Comparison of ENCODE assay signal across 8 cellular contexts in the genomic region with DNA sequence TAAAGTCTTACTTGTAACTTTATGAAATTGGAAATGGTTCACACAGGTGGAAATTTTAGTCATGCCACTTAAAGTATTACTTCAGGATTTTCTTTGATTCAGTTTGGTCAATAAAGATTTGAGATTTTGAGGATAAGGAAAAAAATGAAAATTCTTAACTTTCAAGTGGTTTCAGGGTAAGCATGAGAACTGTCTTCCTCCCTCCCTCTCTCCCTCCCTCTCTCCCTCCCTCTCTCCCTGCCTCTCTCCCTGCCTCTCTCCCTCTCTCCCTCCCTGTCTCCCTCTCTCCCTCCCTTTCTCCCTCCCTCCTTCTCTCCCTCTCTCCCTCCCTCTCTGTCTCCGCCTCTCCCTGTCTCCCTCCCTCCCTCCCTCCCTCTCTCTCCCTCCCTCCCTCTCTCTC.
"Had no signal": no experiment of that assay in that cellular context is flagged by ENCODE, and none has a peak within 500 bp of the region (broad histone marks: within the 10 kb centered on the region; RNA-seq: fewer than 3 reads in every experiment).

No MANE protein-coding gene starts in this region.

- H3K4me3 ChIP-seq: GM23248, HAP-1 had no signal

- H3K4me3 Mint-ChIP-seq: HFFc6 had no signal

- H2AFZ ChIP-seq: GM23248 had no signal

- H3K9me3 Mint-ChIP-seq: HFFc6 had no signal

- DNase-seq: GM23248, GOT3, H7, HFFc6, IMR-90 had no signal

- H3K27ac ChIP-seq: GM23248, HL-60 had no signal

- ATAC-seq: HCT116 had no signal

- H3K9ac ChIP-seq: GM23248 had no signal

- H3K9me3 ChIP-seq: HAP-1 had no signal

- H3K27ac Mint-ChIP-seq: HFFc6 had no signal

- H3K4me1 ChIP-seq: HAP-1 had no signal
